1 cellular context compared by ENCODE assay signal in the genomic region with DNA sequence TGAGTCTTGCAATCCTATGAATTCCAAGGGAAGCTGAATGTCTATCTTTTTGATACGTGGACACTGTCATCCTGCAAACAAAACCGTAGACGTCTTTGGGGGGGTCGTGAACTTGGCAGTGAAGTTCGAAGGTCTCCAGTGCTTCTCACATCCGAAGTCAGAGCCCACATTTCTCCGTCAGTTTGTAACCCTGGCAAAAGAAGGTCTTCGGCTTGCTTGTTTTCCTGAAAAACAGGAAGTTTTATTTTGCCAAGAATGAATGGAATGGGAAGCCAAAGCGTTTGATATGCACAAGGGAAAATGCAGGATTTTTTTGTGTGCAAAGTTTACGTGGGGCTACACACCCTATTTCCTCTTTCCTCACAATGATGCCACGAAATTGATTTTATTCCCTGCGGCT.
TF ChIP-seq lines count a peak whose summit lies in the region.

No MANE protein-coding gene starts in this region.

TF ChIP-seq in HepG2, 621 proteins besides CTCF, POLR2A, EP300 and RAD21:
- TF ChIP-seq, protein P1, sequence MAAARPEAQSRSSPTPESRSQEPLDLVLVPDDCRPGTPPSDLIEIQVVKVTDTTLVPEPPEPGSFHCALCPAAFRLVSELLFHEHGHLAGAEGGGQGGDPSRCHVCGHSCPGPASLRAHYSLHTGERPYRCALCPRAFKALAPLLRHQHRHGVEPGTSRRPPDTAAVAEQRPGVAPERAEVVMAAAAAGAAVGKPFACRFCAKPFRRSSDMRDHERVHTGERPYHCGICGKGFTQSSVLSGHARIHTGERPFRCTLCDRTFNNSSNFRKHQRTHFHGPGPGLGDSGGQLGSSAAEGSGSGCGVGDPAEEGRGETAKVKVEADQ (CRISPR knock-in tag; IDR thresholded peaks at IDR 0.05; ENCODE audit: borderline replicate concordance), result no peak
- TF ChIP-seq, protein P2, sequence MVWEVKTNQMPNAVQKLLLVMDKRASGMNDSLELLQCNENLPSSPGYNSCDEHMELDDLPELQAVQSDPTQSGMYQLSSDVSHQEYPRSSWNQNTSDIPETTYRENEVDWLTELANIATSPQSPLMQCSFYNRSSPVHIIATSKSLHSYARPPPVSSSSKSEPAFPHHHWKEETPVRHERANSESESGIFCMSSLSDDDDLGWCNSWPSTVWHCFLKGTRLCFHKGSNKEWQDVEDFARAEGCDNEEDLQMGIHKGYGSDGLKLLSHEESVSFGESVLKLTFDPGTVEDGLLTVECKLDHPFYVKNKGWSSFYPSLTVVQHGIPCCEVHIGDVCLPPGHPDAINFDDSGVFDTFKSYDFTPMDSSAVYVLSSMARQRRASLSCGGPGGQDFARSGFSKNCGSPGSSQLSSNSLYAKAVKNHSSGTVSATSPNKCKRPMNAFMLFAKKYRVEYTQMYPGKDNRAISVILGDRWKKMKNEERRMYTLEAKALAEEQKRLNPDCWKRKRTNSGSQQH (CRISPR knock-in tag; IDR thresholded peaks at IDR 0.05; ENCODE audit: low read depth), result no peak
- TF ChIP-seq, protein P3, sequence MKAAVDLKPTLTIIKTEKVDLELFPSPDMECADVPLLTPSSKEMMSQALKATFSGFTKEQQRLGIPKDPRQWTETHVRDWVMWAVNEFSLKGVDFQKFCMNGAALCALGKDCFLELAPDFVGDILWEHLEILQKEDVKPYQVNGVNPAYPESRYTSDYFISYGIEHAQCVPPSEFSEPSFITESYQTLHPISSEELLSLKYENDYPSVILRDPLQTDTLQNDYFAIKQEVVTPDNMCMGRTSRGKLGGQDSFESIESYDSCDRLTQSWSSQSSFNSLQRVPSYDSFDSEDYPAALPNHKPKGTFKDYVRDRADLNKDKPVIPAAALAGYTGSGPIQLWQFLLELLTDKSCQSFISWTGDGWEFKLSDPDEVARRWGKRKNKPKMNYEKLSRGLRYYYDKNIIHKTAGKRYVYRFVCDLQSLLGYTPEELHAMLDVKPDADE (CRISPR knock-in tag; IDR thresholded peaks at IDR 0.05), result no peak
- TF ChIP-seq ZNF510 (CRISPR knock-in tag; IDR thresholded peaks at IDR 0.05; ENCODE audit: low read depth), result no peak
- peak; percentile 42 for TF ChIP-seq HNRNPK (IDR thresholded peaks at IDR 0.05; ENCODE audit: low read depth, low read length, poor library complexity, severe bottlenecking)
- TF ChIP-seq ARNT (IDR thresholded peaks at IDR 0.05), result no peak
